25 cellular contexts compared by ENCODE assay signal in genomic region chr3:64554086-64554920, GRCh38.
A peak's percentile ranks its signal among the peaks of the same experiment; 100 is the strongest.
DNase-seq lines count a peak whose midpoint lies in the region; ATAC-seq, FAIRE-seq and TF ChIP-seq lines count a peak whose summit lies in the region.
"Had no signal": no experiment of that assay in that cellular context is flagged by ENCODE, and none has a peak within 500 bp of the region (broad histone marks: within the 10 kb centered on the region; RNA-seq: fewer than 3 reads in every experiment).

No MANE protein-coding gene starts in this region.

- intact Hi-C loops in kidney (cut with DNase I) = no loop called here

- H3K9ac ChIP-seq in H1 (replicated peaks in 1 of 4; ENCODE audit: extremely low read depth in 1 of 4, low read depth in 3 of 4, low read length in 3 of 4) (no peak overlapping the region), kidney (ENCODE audit: low read length in 2 of 2) (peak overlapping the region in 1 of 2 donors; percentile 51)
- H3K9ac ChIP-seq: BLaER1 had no signal

- H2AK5ac ChIP-seq in H1 (ENCODE audit: low read depth, low read length) = no peak overlapping the region

- H3K4me1 ChIP-seq in H1 (replicated peaks in 1 of 4; ENCODE audit: control insufficient read depth in 3 of 4, insufficient read depth in 4 of 4, low read length in 3 of 4) = no peaks in the 10 kb centered on the region
- H3K4me1 ChIP-seq in kidney (ENCODE audit: control insufficient read depth in 1 of 2, insufficient read depth in 1 of 2, low read depth in 1 of 2, low read length in 2 of 2) = peaks cover 21 to 54% of the 10 kb centered on the region in 2 donors
- H3K4me1 ChIP-seq: BLaER1 had no signal

- no peak overlapping the region for H2BK12ac ChIP-seq in H1 (ENCODE audit: low read depth, low read length)

- no peak for TF ChIP-seq CTCF in H1 (IDR thresholded peaks at IDR 0.05; ENCODE audit: control extremely low read depth in 1 of 3, insufficient read depth in 1 of 3, low read depth in 1 of 3, low read length in 3 of 3)
- TF ChIP-seq CTCF in kidney (IDR thresholded peaks at IDR 0.05; ENCODE audit: borderline replicate concordance, extremely low read depth, insufficient read depth) = no peak

- H4K91ac ChIP-seq in H1 (replicated peaks; ENCODE audit: insufficient read length, low read length) = no peak overlapping the region

- H2AFZ ChIP-seq in H1 (ENCODE audit: low read length) = peak overlapping the region; percentile 46; the same call in 1 of the 2 replicates
- H2AFZ ChIP-seq: PC-9 had no signal

- no peaks in the 10 kb centered on the region for H3K79me2 ChIP-seq in H1 (ENCODE audit: control insufficient read depth in 1 of 2, insufficient read depth in 2 of 2, low read length in 2 of 2)

- H3K36me3 ChIP-seq in H1 (ENCODE audit: control insufficient read depth in 2 of 4, insufficient read depth in 4 of 4, low read length in 3 of 4) = no peaks in the 10 kb centered on the region
- H3K36me3 ChIP-seq in kidney (ENCODE audit: control insufficient read depth in 1 of 2, insufficient read depth in 2 of 2, low read length in 2 of 2) = peaks cover 6 to 17% of the 10 kb centered on the region in 2 donors
- H3K36me3 ChIP-seq: BLaER1, MG63 had no signal

- no peak for TF ChIP-seq RAD21 in H1 (IDR thresholded peaks at IDR 0.05 in 1 of 2, conservative IDR thresholded peaks at IDR 0.05 in 1 of 2; ENCODE audit: low read depth in 2 of 2, low read length in 2 of 2)

- H3K23ac ChIP-seq in H1 (ENCODE audit: insufficient read length) = no peak overlapping the region

- H3K14ac ChIP-seq in H1 (ENCODE audit: insufficient read length) = no peak overlapping the region

- H3K56ac ChIP-seq in H1 (replicated peaks; ENCODE audit: insufficient read length, low read depth, low read length) = no peak overlapping the region

- H4K20me1 ChIP-seq in H1 (replicated peaks in 1 of 2; ENCODE audit: control insufficient read depth in 1 of 2, insufficient read depth in 2 of 2, low read length in 2 of 2) = no peaks in the 10 kb centered on the region
- H4K20me1 ChIP-seq: BLaER1 had no signal

- H2BK5ac ChIP-seq in H1 (ENCODE audit: low read depth, low read length) = no peak overlapping the region

- 91% methylated on average over 7 of the region's 7 CpGs; no CpG with 5 or more reads in 1 of the 2 experiments for WGBS in H1 (ENCODE audit: extremely low coverage in 1 of 2, insufficient coverage in 1 of 2, insufficient read length in 1 of 2, insufficient replicate concordance in 2 of 2, low coverage in 1 of 2, low lambda C conversion rate in 2 of 2, missing lambda C conversion rate in 1 of 2), 2 experiments

- CTCF ChIA-PET in H1 (lab: Charles Lee; ENCODE audit: partially characterized antibody) = interaction anchor here (0.9 to 4.5 kb wide), 3 partner anchors 9 to 22 kb away, joined by 3 to 17 read pairs (median 4); no protein-coding TSS in a partner anchor

- DNase-seq in NCI-H82 (lab: John Stamatoyannopoulos, UW) = peak; percentile 65
- DNase-seq in H1 (ENCODE audit: low read depth in 1 of 2, low spot score in 2 of 2) = no peak
- no peak for DNase-seq in kidney
- DNase-seq in renal cortical epithelial cell (ENCODE audit: low read depth) = peak; percentile 96
- no peak for DNase-seq in SW480 (ENCODE audit: low spot score)
- no peak for DNase-seq in ureter (ENCODE audit: low spot score)
- no peak for DNase-seq in NCI-H524 treated with DMSO at 0.1 percent for 48 hours (lab: John Stamatoyannopoulos, UW)
- DNase-seq: CD4-positive, alpha-beta T cell; COR-L47; DND-41; H7; HFFc6; MG63; NCI-H1694 treated with DMSO at 0.1 percent for 48 hours; NCI-H2081 treated with DMSO at 0.1 percent for 48 hours; NCI-H2171 treated with DMSO at 0.1 percent for 48 hours; NCI-H446 treated with DMSO at 0.1 percent for 48 hours; NCI-H69; PC-9; RPMI8226; SHP77 had no signal

- H4K8ac ChIP-seq in H1 (ENCODE audit: extremely low read depth, insufficient read depth, low read length) = no peak overlapping the region

- no peak overlapping the region for H3K4ac ChIP-seq in H1 (replicated peaks; ENCODE audit: insufficient read length, low read depth, low read length)

- H3K4me2 ChIP-seq in H1 (ENCODE audit: insufficient read depth in 1 of 2, low read depth in 2 of 2, low read length in 2 of 2) = no peak overlapping the region
- H3K4me2 ChIP-seq: BLaER1, PC-9 had no signal

- FAIRE-seq in H1 (lab: Jason Lieb, UNC) (no peak), kidney (lab: Jason Lieb, UNC) (peak; percentile 98)
- FAIRE-seq: GM12878, K562 had no signal

- ATAC-seq in HG03095 (IDR thresholded peaks at IDR 0.05; ENCODE audit: unreplicated experiment) = no peak
- ATAC-seq: GM12878, K562 had no signal

- POLR2A ChIA-PET in H1 (lab: Charles Lee; ENCODE audit: partially characterized antibody) = no interaction called here

- no peak for TF ChIP-seq POLR2A in H1 (IDR thresholded peaks at IDR 0.05; ENCODE audit: control extremely low read depth in 1 of 2, low read depth in 2 of 2, low read length in 2 of 2)

- no peak overlapping the region for H2BK120ac ChIP-seq in H1 (replicated peaks; ENCODE audit: low read depth, low read length)

- H4K5ac ChIP-seq in H1 (ENCODE audit: insufficient read length, low read depth, low read length) = no peak overlapping the region

- H2BK20ac ChIP-seq in H1 (ENCODE audit: low read length) = no peak overlapping the region

- H3K4me3 ChIP-seq in H1 (ENCODE audit: extremely low read depth in 1 of 4, insufficient read depth in 2 of 4, low read depth in 3 of 4, low read length in 4 of 4) (no peak overlapping the region), kidney (ENCODE audit: low read length in 2 of 2) (peak overlapping the region in 1 of 2 donors; percentile 18)
- H3K4me3 ChIP-seq: BLaER1, GM12878, K562, MG63, PC-9 had no signal

- H3K27ac ChIP-seq in H1 (ENCODE audit: low read depth, low read length) (no peak overlapping the region), kidney (ENCODE audit: low read depth in 2 of 2, low read length in 2 of 2) (peak overlapping the region; percentile 82 to 84)
- H3K27ac ChIP-seq: BLaER1, PC-9 had no signal

- H3K9me3 ChIP-seq in H1 (ENCODE audit: insufficient read depth in 2 of 2, low read depth in 1 of 2, low read length in 1 of 2) (no peaks in the 10 kb centered on the region), kidney (ENCODE audit: control insufficient read depth in 1 of 2, low read length in 2 of 2) (no peaks in the 10 kb centered on the region)
- H3K9me3 ChIP-seq: BLaER1, MG63 had no signal

- no peak overlapping the region for H3K18ac ChIP-seq in H1 (ENCODE audit: extremely low read depth, low read length)

- no peaks in the 10 kb centered on the region for H3K79me1 ChIP-seq in H1 (ENCODE audit: low read depth, low read length)

- no peaks in the 10 kb centered on the region; the same call in 1 of the 2 replicates for H3K23me2 ChIP-seq in H1 (ENCODE audit: low read depth, low read length)

- no peak for TF ChIP-seq EP300 in H1 (IDR thresholded peaks at IDR 0.05; ENCODE audit: borderline replicate concordance in 1 of 2, low read depth in 2 of 2, low read length in 2 of 2)

- no peaks in the 10 kb centered on the region for H3K27me3 ChIP-seq in H1 (replicated peaks in 1 of 4; ENCODE audit: control insufficient read depth in 3 of 4, extremely low read depth in 1 of 4, insufficient read depth in 3 of 4, low read length in 3 of 4)
- H3K27me3 ChIP-seq: BLaER1, MG63 had no signal

- no peak overlapping the region for H2BK15ac ChIP-seq in H1 (ENCODE audit: low read length)

TF ChIP-seq in H1, 55 proteins besides CTCF, POLR2A, EP300 and RAD21:
- no peak for TF ChIP-seq TAF7 (optimal IDR thresholded peaks at IDR 0.05; ENCODE audit: borderline replicate concordance, low read depth, low read length)
- TF ChIP-seq BCL11A (IDR thresholded peaks at IDR 0.05; ENCODE audit: low read depth in 2 of 2, low read length in 2 of 2) = no peak
- TF ChIP-seq SP2 (IDR thresholded peaks at IDR 0.05; ENCODE audit: low read length) = no peak
- no peak for TF ChIP-seq ATF3 (IDR thresholded peaks at IDR 0.05; ENCODE audit: insufficient read depth, low read depth, low read length)
- TF ChIP-seq SIRT6 (IDR thresholded peaks at IDR 0.05; ENCODE audit: low read length) = no peak
- no peak for TF ChIP-seq TAF1 (IDR thresholded peaks at IDR 0.05; ENCODE audit: low read depth, low read length)
- TF ChIP-seq POLR2AphosphoS5 (IDR thresholded peaks at IDR 0.05; ENCODE audit: low read depth, low read length) = no peak
- no peak for TF ChIP-seq ATF2 (IDR thresholded peaks at IDR 0.05; ENCODE audit: low read length)
- no peak for TF ChIP-seq CBX8 (IDR thresholded peaks at IDR 0.05; ENCODE audit: borderline replicate concordance, low read depth, low read length)
- TF ChIP-seq YY1 (IDR thresholded peaks at IDR 0.05; ENCODE audit: low read depth, low read length) = no peak
TF ChIP-seq in H1: peak in this region for 0.

Comparison
In these comparisons a context has a peak if more than half of its experiments do, and no peak if none do; other contexts are left out.
1. DNase-seq: peak in NCI-H82 (single experiment) and renal cortical epithelial cell (single experiment); none in H1 (0 of 2), kidney (single experiment), SW480 (single experiment), ureter (single experiment) and NCI-H524 treated with DMSO at 0.1 percent for 48 hours (single experiment).